15 cellular contexts compared by ENCODE assay signal in genomic region chr2:166376873-166377272, GRCh38. TPM values are rescaled to one million over a fixed set of nuclear protein-coding genes. Genes with fewer than 3 reads are reported as not detected.
DNase-seq lines count a peak whose midpoint lies in the region; ATAC-seq and TF ChIP-seq lines count a peak whose summit lies in the region.
"Had no signal": no experiment of that assay in that cellular context is flagged by ENCODE, and none has a peak within 500 bp of the region (broad histone marks: within the 10 kb centered on the region; RNA-seq: fewer than 3 reads in every experiment).

No MANE protein-coding gene starts in this region.

- H3K27me3 ChIP-seq in ascending aorta (no peaks in the 10 kb centered on the region), iPS-15b (ENCODE audit: control insufficient read depth, insufficient read depth, low read length) (peaks cover 13% of the 10 kb centered on the region), skeletal muscle satellite cell (ENCODE audit: control insufficient read depth, insufficient read depth, low read length) (no peaks in the 10 kb centered on the region)
- H3K27me3 ChIP-seq: BLaER1 treated with 17β-estradiol and CSF1 and Interleukin-3, amounts not matched to agents 10 nM and 100 nM had no signal

- intact Hi-C loops in ascending aorta (cut with DNase I): loop anchor here (5.0 kb wide), 1 partner anchor 420 kb away; no protein-coding TSS in a partner anchor

- no peaks in the 10 kb centered on the region for H3K9me3 Mint-ChIP-seq in HFFc6
- H3K9me3 Mint-ChIP-seq: mesothelial cell of epicardium had no signal

- H3K36me3 ChIP-seq in ascending aorta (no peaks in the 10 kb centered on the region), iPS-15b (ENCODE audit: control insufficient read depth, insufficient read depth, low read length) (no peaks in the 10 kb centered on the region), skeletal muscle satellite cell (ENCODE audit: insufficient read depth, low read length) (no peaks in the 10 kb centered on the region)
- H3K36me3 ChIP-seq: BLaER1 treated with 17β-estradiol and CSF1 and Interleukin-3, amounts not matched to agents 10 nM and 100 nM; prostate gland had no signal

- peak overlapping the region; percentile 89 for H3K4me2 ChIP-seq in skeletal muscle satellite cell (ENCODE audit: low read length)

- H3K27ac ChIP-seq in ascending aorta: peak overlapping the region in 1 of 2 donors; percentile 51
- H3K27ac ChIP-seq: prostate gland had no signal

- DNase-seq in HFFc6 (no peak), ascending aorta (ENCODE audit: low spot score in 2 of 2) (no peak), GF-D8 (lab: John Stamatoyannopoulos, UW) (no peak)
- DNase-seq: activated CD8-positive, alpha-beta T cell treated with anti-CD3 and anti-CD28 coated beads, Interleukin-2, amount 10 ng/mL, durations not matched to agents 7 days and 5 days; islet precursor cell; NCI-H2029; stimulated activated CD4-positive, alpha-beta T cell treated with anti-CD3 and anti-CD28 coated beads, Interleukin-1b, Interleukin-23, amount 100 ng/mL, for 48 hours had no signal

- peaks cover 8% of the 10 kb centered on the region for H3K36me3 Mint-ChIP-seq in HFFc6 (ENCODE audit: low read depth)
- H3K36me3 Mint-ChIP-seq: mesothelial cell of epicardium had no signal

- H3K9me3 ChIP-seq in ascending aorta: no peaks in the 10 kb centered on the region
- H3K9me3 ChIP-seq in iPS-15b (ENCODE audit: control insufficient read depth, insufficient read depth, low read length): no peaks in the 10 kb centered on the region
- no peaks in the 10 kb centered on the region for H3K9me3 ChIP-seq in skeletal muscle satellite cell (replicated peaks; ENCODE audit: low read length)
- H3K9me3 ChIP-seq: BLaER1 treated with 17β-estradiol and CSF1 and Interleukin-3, amounts not matched to agents 10 nM and 100 nM; prostate gland had no signal

- peak overlapping the region; percentile 93 for H3K4me3 Mint-ChIP-seq in HFFc6

- peaks cover 0 to 4% of the 10 kb centered on the region in 2 donors for H3K4me1 ChIP-seq in ascending aorta
- peaks cover 11% of the 10 kb centered on the region for H3K4me1 ChIP-seq in iPS-15b (ENCODE audit: control insufficient read depth, insufficient read depth, low read length)
- H3K4me1 ChIP-seq in skeletal muscle satellite cell (ENCODE audit: control insufficient read depth, insufficient read depth, low read length): peaks cover 29% of the 10 kb centered on the region
- H3K4me1 ChIP-seq: prostate gland had no signal

- peak overlapping the region; percentile 89 for H3K27ac Mint-ChIP-seq in HFFc6
- H3K27ac Mint-ChIP-seq: activated CD8-positive, alpha-beta T cell treated with anti-CD3 and anti-CD28 coated beads, Interleukin-2, amount 10 ng/mL, durations not matched to agents 7 days and 5 days; mesothelial cell of epicardium had no signal

- no peak overlapping the region for H3K9ac ChIP-seq in iPS-15b (ENCODE audit: low read depth, low read length)
- H3K9ac ChIP-seq in skeletal muscle satellite cell (ENCODE audit: low read depth, low read length): peak overlapping the region; percentile 76

- TF ChIP-seq CTCF in HFFc6 (IDR thresholded peaks at IDR 0.05): no peak
- no peak for TF ChIP-seq CTCF in ascending aorta (IDR thresholded peaks at IDR 0.05)

- H3K4me3 ChIP-seq in ascending aorta (peak overlapping the region; percentile 65 to 70), iPS-15b (ENCODE audit: low read depth, low read length) (peak overlapping the region; percentile 65), skeletal muscle satellite cell (ENCODE audit: low read length) (peak overlapping the region; percentile 86)

- H3K4me1 Mint-ChIP-seq in HFFc6 (ENCODE audit: low read depth): peaks cover 38% of the 10 kb centered on the region

- no peaks in the 10 kb centered on the region; the same call in 1 of the 2 replicates for H3K27me3 Mint-ChIP-seq in HFFc6 (ENCODE audit: insufficient read depth)

- no peak for ATAC-seq in HG03095 (IDR thresholded peaks at IDR 0.05; ENCODE audit: unreplicated experiment)
- ATAC-seq in GM18511 (IDR thresholded peaks at IDR 0.05; ENCODE audit: unreplicated experiment): no peak
- ATAC-seq in GM21529 (IDR thresholded peaks at IDR 0.05; ENCODE audit: unreplicated experiment): no peak

RNA-seq across cellular contexts. Expression of gene SCN9A, which starts 1.1 kb away (rescaled TPM):
- total RNA-seq in HFFc6 (2021; fragmentation: NEBNext Ultra II Directional; extraction: Animal tissue kit (Norgen Biotek cat#: 25700)): 10 to 100 TPM; 41.1 to 66.1 (median 55.8) TPM
- 5.5 TPM for total RNA-seq in ascending aorta
- 3.7 and 6.6 TPM in 2 replicates for total RNA-seq in skeletal muscle satellite cell (2012; rRNA removed)
